4 cellular contexts compared by ENCODE assay signal in the genomic region with DNA sequence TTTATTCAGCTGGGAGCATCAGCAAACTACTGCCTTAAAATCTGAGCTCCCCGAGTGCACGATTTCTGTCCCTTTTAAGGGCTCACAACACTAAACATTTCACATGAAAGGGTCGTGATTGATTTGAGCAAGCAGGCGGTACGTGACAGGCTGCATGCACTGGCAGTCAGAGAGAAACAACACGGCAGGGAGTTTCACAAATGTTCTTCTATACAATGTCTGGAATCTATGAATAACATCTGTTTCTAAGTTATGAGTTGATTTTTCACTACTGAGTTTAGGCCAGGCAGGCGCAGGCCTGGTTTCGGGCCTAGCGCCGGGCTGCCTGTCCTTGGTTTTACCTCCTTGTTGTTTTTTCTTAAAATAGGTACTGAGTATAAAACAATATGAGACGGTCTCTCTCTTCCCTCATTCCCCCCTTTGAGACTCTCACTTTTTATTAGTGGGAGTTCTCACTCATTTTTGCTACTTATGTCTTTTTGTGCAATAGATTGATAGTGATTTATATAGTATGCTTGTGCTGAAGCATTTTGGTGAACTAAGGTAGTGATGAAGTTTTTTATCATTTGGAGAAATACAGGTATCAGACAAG. TPM values are rescaled to one million over a fixed set of nuclear protein-coding genes. Genes with fewer than 3 reads are reported as not detected.
"Had no signal": no experiment of that assay in that cellular context is flagged by ENCODE, and none has a peak within 500 bp of the region (broad histone marks: within the 10 kb centered on the region; RNA-seq: fewer than 3 reads in every experiment).

No MANE protein-coding gene starts in this region.

RNA-seq across cellular contexts. Expression of a gene that starts 8.7 kb away (rescaled TPM):
- total RNA-seq: glomerular endothelial cell, mononuclear cell, natural killer cell had no signal
- polyA plus RNA-seq: neural cell had no signal

RNA-seq across cellular contexts. Expression of a gene that starts 23.1 kb away (rescaled TPM):
- total RNA-seq: natural killer cell had no signal

RNA-seq across cellular contexts. Expression of a gene that starts 37.1 kb away (rescaled TPM):
- total RNA-seq: glomerular endothelial cell had no signal
- polyA plus RNA-seq: neural cell had no signal
